ENCODE assay signal across 10 cellular contexts in genomic region chr11:65435981-65436411, GRCh38. TPM values are rescaled to one million over a fixed set of nuclear protein-coding genes. Genes with fewer than 3 reads are reported as not detected.
DNase-seq lines count a peak whose midpoint lies in the region; ATAC-seq and TF ChIP-seq lines count a peak whose summit lies in the region.
"Had no signal": no experiment of that assay in that cellular context is flagged by ENCODE, and none has a peak within 500 bp of the region (broad histone marks: within the 10 kb centered on the region; RNA-seq: fewer than 3 reads in every experiment).

No MANE protein-coding gene starts in this region.

- no peak for TF ChIP-seq CTCF in PC-9 (conservative IDR thresholded peaks at IDR 0.05)
- no peak for TF ChIP-seq CTCF in neutrophil (IDR thresholded peaks at IDR 0.05)

- no peak overlapping the region for H2AFZ ChIP-seq in ACC112 (ENCODE audit: low read length, unreplicated experiment)
- H2AFZ ChIP-seq in PC-9 = no peak overlapping the region

- no peaks in the 10 kb centered on the region for H3K9me2 ChIP-seq in PC-9 (ENCODE audit: insufficient read depth)

- H3K4me2 ChIP-seq in PC-9 = no peak overlapping the region

- H3K36me3 Mint-ChIP-seq in T-helper 2 cell treated with Interferon-gamma antibody and Interleukin-4, amounts not matched to agents 5 μg/mL and 100 μg/mL, for 36 hours (ENCODE audit: low read depth) = peaks cover 67% of the 10 kb centered on the region

- peaks cover 93% of the 10 kb centered on the region for H4K20me1 ChIP-seq in PC-9 (ENCODE audit: insufficient read depth)

- H3K27me3 ChIP-seq in ACC112 (ENCODE audit: insufficient read depth, low read length) (no peaks in the 10 kb centered on the region), PC-9 (ENCODE audit: insufficient read depth, low read depth) (no peaks in the 10 kb centered on the region), neutrophil (no peaks in the 10 kb centered on the region)

- H3K36me3 ChIP-seq in ACC112 (ENCODE audit: insufficient read depth, low read length) (peaks cover 48% of the 10 kb centered on the region), PC-9 (ENCODE audit: low read depth) (peaks cover 63% of the 10 kb centered on the region), neutrophil (peaks cover 87% of the 10 kb centered on the region)

- CTCF ChIA-PET in PC-9 (lab: Charles Lee) = no interaction called here

- H3K9me3 Mint-ChIP-seq in T-helper 2 cell treated with Interferon-gamma antibody and Interleukin-4, amounts not matched to agents 5 μg/mL and 100 μg/mL, for 36 hours = no peaks in the 10 kb centered on the region

- intact Hi-C loops in PC-9 (cut with micrococcal nuclease; ENCODE audit: unreplicated experiment) = no loop called here

- no peak overlapping the region for H3K27ac Mint-ChIP-seq in T-helper 2 cell treated with Interferon-gamma antibody and Interleukin-4, amounts not matched to agents 5 μg/mL and 100 μg/mL, for 36 hours

- H3K9me3 ChIP-seq in PC-9 (ENCODE audit: insufficient read depth, low read depth) (no peaks in the 10 kb centered on the region), neutrophil (no peaks in the 10 kb centered on the region)

- DNase-seq in PC-9 (peak in 1 of 2 experiments; percentile 24), epithelial cell of prostate (ENCODE audit: low read depth, low spot score) (no peak), HUDEP-2 (lab: John Stamatoyannopoulos, UW; ENCODE audit: unreplicated experiment in 76 of 76) (no peak), hypothalamus (lab: John Stamatoyannopoulos, UW) (no peak)
- no peak for DNase-seq in T-helper 2 cell treated with Interferon-gamma antibody and Interleukin-4, amounts not matched to agents 5 μg/mL and 100 μg/mL, for 36 hours (ENCODE audit: low spot score)
- DNase-seq: activated CD4-positive, alpha-beta T cell treated with anti-CD3 and anti-CD28 coated beads for 4 hours; COR-L47 had no signal

- H3K27ac ChIP-seq in ACC112 (ENCODE audit: low read depth, low read length) (peak overlapping the region; percentile 60), PC-9 (0 out of 2 replicates have a peak overlapping the region, but pooled peaks have one; percentile 11), epithelial cell of prostate (peak overlapping the region; percentile 100), neutrophil (peak overlapping the region; percentile 60)

- H3K4me1 Mint-ChIP-seq in T-helper 2 cell treated with Interferon-gamma antibody and Interleukin-4, amounts not matched to agents 5 μg/mL and 100 μg/mL, for 36 hours (ENCODE audit: low read depth) = peaks cover 75% of the 10 kb centered on the region

- ATAC-seq in GM21528 (IDR thresholded peaks at IDR 0.05; ENCODE audit: low FRiP score, unreplicated experiment) = no peak

- BruUV-seq in PC-9 (replicated peaks; lab: Mats Ljungman, UMichigan) = no TSS peak

- peaks cover 35% of the 10 kb centered on the region for H3K4me1 ChIP-seq in ACC112 (ENCODE audit: control insufficient read depth, insufficient read depth, low read length, unreplicated experiment)
- peaks cover 41% of the 10 kb centered on the region for H3K4me1 ChIP-seq in PC-9 (replicated peaks; ENCODE audit: insufficient read depth)
- H3K4me1 ChIP-seq in neutrophil (ENCODE audit: control insufficient read depth in 1 of 2, insufficient read depth in 1 of 2, low read depth in 1 of 2, low read length in 1 of 2) = peaks cover 79 to 83% of the 10 kb centered on the region in 2 experiments

- H3K79me2 ChIP-seq in ACC112 (ENCODE audit: control insufficient read depth, insufficient read depth, low read length, unreplicated experiment) (peaks cover 74% of the 10 kb centered on the region), PC-9 (ENCODE audit: low read depth) (peaks cover 92% of the 10 kb centered on the region)

- POLR2A ChIA-PET in PC-9 (lab: Charles Lee; ENCODE audit: unreplicated experiment) = interaction anchor here (1.1 kb wide), 1 partner anchor 17 kb away, joined by 6 read pairs; no protein-coding TSS in a partner anchor

- H3K4me3 ChIP-seq in ACC112 (ENCODE audit: low read depth, low read length) (peak overlapping the region; percentile 23), PC-9 (no peak overlapping the region), neutrophil (ENCODE audit: low read depth in 1 of 2, low read length in 1 of 2) (no peak overlapping the region)

- H3K4me3 Mint-ChIP-seq in T-helper 2 cell treated with Interferon-gamma antibody and Interleukin-4, amounts not matched to agents 5 μg/mL and 100 μg/mL, for 36 hours = no peak overlapping the region

- peaks cover 96% of the 10 kb centered on the region for H3F3A ChIP-seq in PC-9 (ENCODE audit: insufficient read depth, low read depth)

- H3K27me3 Mint-ChIP-seq in T-helper 2 cell treated with Interferon-gamma antibody and Interleukin-4, amounts not matched to agents 5 μg/mL and 100 μg/mL, for 36 hours (ENCODE audit: low read depth) = no peaks in the 10 kb centered on the region

RNA-seq across cellular contexts. Expression of gene NEAT1, which starts 13.4 kb away (rescaled TPM):
- total RNA-seq in PC-9 (2021) = 825 and 938 TPM in 2 replicates

RNA-seq across cellular contexts. Expression of gene FRMD8, which starts 49.6 kb away (rescaled TPM):
- 32.4 and 48.9 TPM in 2 replicates for total RNA-seq in PC-9 (2021)

RNA-seq across cellular contexts. Expression of gene SLC25A45, which starts 53.5 kb away (rescaled TPM):
- 9.5 and 9.8 TPM in 2 replicates for total RNA-seq in PC-9 (2021)

Comparison
In these comparisons a context has a peak if more than half of its experiments do, and no peak if none do; other contexts are left out.
1. H3K27ac ChIP-seq: peak in every context shown above with its lines; median percentile 100 in epithelial cell of prostate; 60 in ACC112; 60 in neutrophil; 11 in PC-9.